Comparison of ENCODE assay signal across 1 cellular context in genomic region chr14:64706119-64706465, GRCh38.
TF ChIP-seq lines count a peak whose summit lies in the region.

No MANE protein-coding gene starts in this region.

TF ChIP-seq in WTC11, 78 proteins besides CTCF, POLR2A, EP300 and RAD21 (continued from another document):
- TF ChIP-seq, protein P1, sequence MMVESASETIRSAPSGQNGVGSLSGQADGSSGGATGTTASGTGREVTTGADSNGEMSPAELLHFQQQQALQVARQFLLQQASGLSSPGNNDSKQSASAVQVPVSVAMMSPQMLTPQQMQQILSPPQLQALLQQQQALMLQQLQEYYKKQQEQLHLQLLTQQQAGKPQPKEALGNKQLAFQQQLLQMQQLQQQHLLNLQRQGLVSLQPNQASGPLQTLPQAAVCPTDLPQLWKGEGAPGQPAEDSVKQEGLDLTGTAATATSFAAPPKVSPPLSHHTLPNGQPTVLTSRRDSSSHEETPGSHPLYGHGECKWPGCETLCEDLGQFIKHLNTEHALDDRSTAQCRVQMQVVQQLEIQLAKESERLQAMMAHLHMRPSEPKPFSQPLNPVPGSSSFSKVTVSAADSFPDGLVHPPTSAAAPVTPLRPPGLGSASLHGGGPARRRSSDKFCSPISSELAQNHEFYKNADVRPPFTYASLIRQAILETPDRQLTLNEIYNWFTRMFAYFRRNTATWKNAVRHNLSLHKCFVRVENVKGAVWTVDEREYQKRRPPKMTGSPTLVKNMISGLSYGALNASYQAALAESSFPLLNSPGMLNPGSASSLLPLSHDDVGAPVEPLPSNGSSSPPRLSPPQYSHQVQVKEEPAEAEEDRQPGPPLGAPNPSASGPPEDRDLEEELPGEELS (CRISPR knock-in tag; IDR thresholded peaks at IDR 0.05): no peak
- TF ChIP-seq, protein P2, sequence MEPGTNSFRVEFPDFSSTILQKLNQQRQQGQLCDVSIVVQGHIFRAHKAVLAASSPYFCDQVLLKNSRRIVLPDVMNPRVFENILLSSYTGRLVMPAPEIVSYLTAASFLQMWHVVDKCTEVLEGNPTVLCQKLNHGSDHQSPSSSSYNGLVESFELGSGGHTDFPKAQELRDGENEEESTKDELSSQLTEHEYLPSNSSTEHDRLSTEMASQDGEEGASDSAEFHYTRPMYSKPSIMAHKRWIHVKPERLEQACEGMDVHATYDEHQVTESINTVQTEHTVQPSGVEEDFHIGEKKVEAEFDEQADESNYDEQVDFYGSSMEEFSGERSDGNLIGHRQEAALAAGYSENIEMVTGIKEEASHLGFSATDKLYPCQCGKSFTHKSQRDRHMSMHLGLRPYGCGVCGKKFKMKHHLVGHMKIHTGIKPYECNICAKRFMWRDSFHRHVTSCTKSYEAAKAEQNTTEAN (CRISPR knock-in tag; IDR thresholded peaks at IDR 0.05): no peak
- TF ChIP-seq, protein P3, sequence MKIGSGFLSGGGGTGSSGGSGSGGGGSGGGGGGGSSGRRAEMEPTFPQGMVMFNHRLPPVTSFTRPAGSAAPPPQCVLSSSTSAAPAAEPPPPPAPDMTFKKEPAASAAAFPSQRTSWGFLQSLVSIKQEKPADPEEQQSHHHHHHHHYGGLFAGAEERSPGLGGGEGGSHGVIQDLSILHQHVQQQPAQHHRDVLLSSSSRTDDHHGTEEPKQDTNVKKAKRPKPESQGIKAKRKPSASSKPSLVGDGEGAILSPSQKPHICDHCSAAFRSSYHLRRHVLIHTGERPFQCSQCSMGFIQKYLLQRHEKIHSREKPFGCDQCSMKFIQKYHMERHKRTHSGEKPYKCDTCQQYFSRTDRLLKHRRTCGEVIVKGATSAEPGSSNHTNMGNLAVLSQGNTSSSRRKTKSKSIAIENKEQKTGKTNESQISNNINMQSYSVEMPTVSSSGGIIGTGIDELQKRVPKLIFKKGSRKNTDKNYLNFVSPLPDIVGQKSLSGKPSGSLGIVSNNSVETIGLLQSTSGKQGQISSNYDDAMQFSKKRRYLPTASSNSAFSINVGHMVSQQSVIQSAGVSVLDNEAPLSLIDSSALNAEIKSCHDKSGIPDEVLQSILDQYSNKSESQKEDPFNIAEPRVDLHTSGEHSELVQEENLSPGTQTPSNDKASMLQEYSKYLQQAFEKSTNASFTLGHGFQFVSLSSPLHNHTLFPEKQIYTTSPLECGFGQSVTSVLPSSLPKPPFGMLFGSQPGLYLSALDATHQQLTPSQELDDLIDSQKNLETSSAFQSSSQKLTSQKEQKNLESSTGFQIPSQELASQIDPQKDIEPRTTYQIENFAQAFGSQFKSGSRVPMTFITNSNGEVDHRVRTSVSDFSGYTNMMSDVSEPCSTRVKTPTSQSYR (CRISPR knock-in tag; IDR thresholded peaks at IDR 0.05): no peak
- TF ChIP-seq NR2C2 (CRISPR knock-in tag; IDR thresholded peaks at IDR 0.05): no peak
